ENCODE assay signal across 1 cellular context in genomic region chr5:112160652-112161391, GRCh38.
A peak's percentile ranks its signal among the peaks of the same experiment; 100 is the strongest.
TF ChIP-seq lines count a peak whose summit lies in the region.

No MANE protein-coding gene starts in this region.

TF ChIP-seq in HEK293, 187 proteins besides CTCF, POLR2A, EP300 and RAD21 (continued from another document and continues in another):
- TF ChIP-seq ZBTB49 (tag by site-specific recombination; IDR thresholded peaks at IDR 0.05; ENCODE audit: low read depth) = no peak
- no peak for TF ChIP-seq ZNF555 (tag by site-specific recombination; conservative IDR thresholded peaks at IDR 0.05)
- peak; percentile 95 for TF ChIP-seq ZNF639 (tag by site-specific recombination; IDR thresholded peaks at IDR 0.05)
- peak; percentile 57 for TF ChIP-seq ZBTB11 (tag by site-specific recombination; conservative IDR thresholded peaks at IDR 0.05; ENCODE audit: low read depth)
- no peak for TF ChIP-seq ZNF292 (tag by site-specific recombination; IDR thresholded peaks at IDR 0.05; ENCODE audit: borderline replicate concordance, low read depth)
- peak; percentile 91 for TF ChIP-seq ZFP69B (tag by site-specific recombination; IDR thresholded peaks at IDR 0.05)
- TF ChIP-seq KLF9 (tag by site-specific recombination; IDR thresholded peaks at IDR 0.05; ENCODE audit: low read depth) = peak; percentile 95
- TF ChIP-seq SALL2 (tag by site-specific recombination; IDR thresholded peaks at IDR 0.05; ENCODE audit: borderline replicate concordance) = no peak
- peak; percentile 66; the same call in 1 of the 2 replicates for TF ChIP-seq ZNF600 (tag by site-specific recombination; IDR thresholded peaks at IDR 0.05)
- peak; percentile 52; the same call in 1 of the 2 replicates for TF ChIP-seq HOXD13 (CRISPR knock-in tag; IDR thresholded peaks at IDR 0.05; ENCODE audit: borderline replicate concordance)
- peak; percentile 80 for TF ChIP-seq KLF16 (tag by site-specific recombination; IDR thresholded peaks at IDR 0.05)
- peak; percentile 96 for TF ChIP-seq ZFP37 (tag by site-specific recombination; IDR thresholded peaks at IDR 0.05)
- peak; percentile 45; the same call in 1 of the 2 replicates for TF ChIP-seq ZSCAN4 (tag by site-specific recombination; IDR thresholded peaks at IDR 0.05)
- TF ChIP-seq ZNF324 (tag by site-specific recombination; IDR thresholded peaks at IDR 0.05) = peak; percentile 95
- TF ChIP-seq ZSCAN23 (tag by site-specific recombination; IDR thresholded peaks at IDR 0.05) = peak; percentile 74; the same call in 1 of the 2 replicates
- no peak for TF ChIP-seq PRDM2 (tag by site-specific recombination; IDR thresholded peaks at IDR 0.05; ENCODE audit: borderline replicate concordance)
- no peak for TF ChIP-seq ZNF792 (tag by site-specific recombination; IDR thresholded peaks at IDR 0.05)
- TF ChIP-seq YY1 (tag by site-specific recombination; IDR thresholded peaks at IDR 0.05) = peak; percentile 70
- no peak for TF ChIP-seq ZNF138 (tag by site-specific recombination; IDR thresholded peaks at IDR 0.05; ENCODE audit: borderline replicate concordance)
- TF ChIP-seq MZF1 (tag by site-specific recombination; IDR thresholded peaks at IDR 0.05; ENCODE audit: borderline replicate concordance) = no peak
- TF ChIP-seq ZNF23 (tag by site-specific recombination; IDR thresholded peaks at IDR 0.05; ENCODE audit: borderline replicate concordance) = no peak
- no peak for TF ChIP-seq ZNF596 (tag by site-specific recombination; IDR thresholded peaks at IDR 0.05)
- TF ChIP-seq ZNF530 (tag by site-specific recombination; IDR thresholded peaks at IDR 0.05; ENCODE audit: low read depth) = no peak
- TF ChIP-seq ZNF362 (tag by site-specific recombination; IDR thresholded peaks at IDR 0.05) = 0 out of 2 replicates have a peak, but pooled peaks have one; percentile 54
- TF ChIP-seq ZNF449 (tag by site-specific recombination; IDR thresholded peaks at IDR 0.05) = 0 out of 2 replicates have a peak, but pooled peaks have one; percentile 14
- peak; percentile 29; the same call in 1 of the 2 replicates for TF ChIP-seq SCRT1 (tag by site-specific recombination; IDR thresholded peaks at IDR 0.05; ENCODE audit: borderline replicate concordance)
- TF ChIP-seq ZBTB1 (tag by site-specific recombination; IDR thresholded peaks at IDR 0.05) = no peak
- TF ChIP-seq ZNF473 (tag by site-specific recombination; IDR thresholded peaks at IDR 0.05) = no peak
- no peak for TF ChIP-seq AEBP2 (tag by site-specific recombination; IDR thresholded peaks at IDR 0.05; ENCODE audit: borderline replicate concordance)
- TF ChIP-seq GLI4 (tag by site-specific recombination; IDR thresholded peaks at IDR 0.05) = peak; percentile 97
- TF ChIP-seq ZNF501 (tag by site-specific recombination; IDR thresholded peaks at IDR 0.05) = peak; percentile 98
- peak; percentile 77; the same call in 1 of the 2 replicates for TF ChIP-seq KLF10 (tag by site-specific recombination; IDR thresholded peaks at IDR 0.05)
- TF ChIP-seq ZNF670 (tag by site-specific recombination; IDR thresholded peaks at IDR 0.05; ENCODE audit: low read depth) = 0 out of 2 replicates have a peak, but pooled peaks have one; percentile 32
- peak; percentile 96 for TF ChIP-seq KLF17 (tag by site-specific recombination; IDR thresholded peaks at IDR 0.05)
- TF ChIP-seq ZNF510 (tag by site-specific recombination; IDR thresholded peaks at IDR 0.05; ENCODE audit: insufficient replicate concordance) = no peak
